ENCODE assay signal across 1 cellular context in the genomic region with DNA sequence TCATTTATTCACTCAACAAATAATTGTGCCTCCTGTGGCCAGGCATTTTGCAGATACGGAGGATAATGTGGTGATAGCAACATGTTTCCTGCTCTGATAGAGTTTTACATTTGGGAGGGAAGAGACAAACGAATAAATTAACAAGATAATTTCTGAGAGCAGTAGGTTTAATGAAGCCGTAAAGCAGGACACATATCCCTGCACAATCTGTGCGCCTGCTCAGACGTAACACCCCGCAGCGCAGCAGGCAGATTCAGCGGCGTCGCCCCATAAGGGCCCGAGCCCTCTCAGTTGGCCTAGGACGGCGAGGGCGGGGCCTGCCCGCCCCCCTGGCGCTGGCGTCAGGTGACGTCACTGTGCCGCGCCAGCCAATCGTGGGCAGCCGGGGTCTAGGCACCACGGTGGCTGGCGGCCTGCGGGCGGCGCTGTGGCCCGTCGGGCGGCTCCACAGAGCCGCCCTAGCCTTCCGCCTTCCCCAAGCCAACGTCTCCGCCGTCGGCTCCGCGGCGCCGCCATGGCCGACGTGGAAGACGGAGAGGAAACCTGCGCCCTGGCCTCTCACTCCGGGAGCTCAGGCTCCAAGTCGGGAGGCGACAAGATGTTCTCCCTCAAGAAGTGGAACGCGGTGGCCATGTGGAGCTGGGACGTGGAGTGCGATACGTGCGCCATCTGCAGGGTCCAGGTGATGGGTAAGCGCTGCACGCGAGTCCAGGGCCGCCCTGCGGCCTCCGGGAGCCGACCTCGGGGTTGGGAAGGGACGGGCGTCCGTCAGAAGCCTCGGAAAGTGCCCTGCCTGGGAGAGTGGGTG.
A peak's percentile ranks its signal among the peaks of the same experiment; 100 is the strongest.
TF ChIP-seq lines count a peak whose summit lies in the region.

A gene (plus strand): TSS at position 471 of the 808 bp plus-strand sequence. CDS start 44 bp downstream, at position 515.

TF ChIP-seq in HepG2, 621 proteins besides CTCF, POLR2A, EP300 and RAD21 (continued from another document and continues in another):
- TF ChIP-seq, protein P1, sequence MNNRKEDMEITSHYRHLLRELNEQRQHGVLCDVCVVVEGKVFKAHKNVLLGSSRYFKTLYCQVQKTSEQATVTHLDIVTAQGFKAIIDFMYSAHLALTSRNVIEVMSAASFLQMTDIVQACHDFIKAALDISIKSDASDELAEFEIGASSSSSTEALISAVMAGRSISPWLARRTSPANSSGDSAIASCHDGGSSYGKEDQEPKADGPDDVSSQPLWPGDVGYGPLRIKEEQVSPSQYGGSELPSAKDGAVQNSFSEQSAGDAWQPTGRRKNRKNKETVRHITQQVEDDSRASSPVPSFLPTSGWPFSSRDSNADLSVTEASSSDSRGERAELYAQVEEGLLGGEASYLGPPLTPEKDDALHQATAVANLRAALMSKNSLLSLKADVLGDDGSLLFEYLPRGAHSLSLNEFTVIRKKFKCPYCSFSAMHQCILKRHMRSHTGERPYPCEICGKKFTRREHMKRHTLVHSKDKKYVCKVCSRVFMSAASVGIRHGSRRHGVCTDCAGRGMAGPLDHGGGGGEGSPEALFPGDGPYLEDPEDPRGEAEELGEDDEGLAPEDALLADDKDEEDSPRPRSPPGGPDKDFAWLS (CRISPR knock-in tag; IDR thresholded peaks at IDR 0.05; ENCODE audit: borderline replicate concordance), result no peak
- TF ChIP-seq MED13 (CRISPR knock-in tag; IDR thresholded peaks at IDR 0.05) (0 out of 2 replicates have a peak, but pooled peaks have one; percentile 49), NR2F6 (IDR thresholded peaks at IDR 0.05) (no peak), NR2F6 (CRISPR knock-in tag; IDR thresholded peaks at IDR 0.05) (peak; percentile 2; the same call in 1 of the 2 replicates), SMAD3 (CRISPR knock-in tag; IDR thresholded peaks at IDR 0.05) (no peak), ZBTB21 (CRISPR knock-in tag; IDR thresholded peaks at IDR 0.05) (peak; percentile 88), PITX1 (CRISPR knock-in tag; IDR thresholded peaks at IDR 0.05) (0 out of 2 replicates have a peak, but pooled peaks have one; percentile 12), ZKSCAN1 (IDR thresholded peaks at IDR 0.05; ENCODE audit: low read length) (no peak), SRSF1 (optimal IDR thresholded peaks at IDR 0.05; ENCODE audit: low read depth, low read length) (peak; percentile 68), NCOA1 (CRISPR knock-in tag; IDR thresholded peaks at IDR 0.05) (no peak), FOSL1 (CRISPR knock-in tag; IDR thresholded peaks at IDR 0.05; ENCODE audit: borderline replicate concordance) (no peak), ARHGAP35 (CRISPR knock-in tag; IDR thresholded peaks at IDR 0.05; ENCODE audit: borderline replicate concordance) (no peak; the same call in 1 of the 2 replicates), CHD2 (IDR thresholded peaks at IDR 0.05; ENCODE audit: low read depth, low read length) (no peak), RBFOX2 (IDR thresholded peaks at IDR 0.05; ENCODE audit: low read depth, low read length) (peak; percentile 96), CBX1 (IDR thresholded peaks at IDR 0.05; ENCODE audit: low read depth) (peak; percentile 59), GABPA (IDR thresholded peaks at IDR 0.05; ENCODE audit: low read depth, low read length) (no peak), GABPA (CRISPR knock-in tag; IDR thresholded peaks at IDR 0.05; ENCODE audit: low read depth) (no peak), ZNF3 (CRISPR knock-in tag; IDR thresholded peaks at IDR 0.05) (peak; percentile 98), ZNF331 (CRISPR knock-in tag; IDR thresholded peaks at IDR 0.05) (peak; percentile 68), GATAD1 (CRISPR knock-in tag; IDR thresholded peaks at IDR 0.05) (peak; percentile 88), CBX5 (CRISPR knock-in tag; IDR thresholded peaks at IDR 0.05; ENCODE audit: borderline replicate concordance) (peak; percentile 40; the same call in 1 of the 2 replicates), TSC22D2 (CRISPR knock-in tag; IDR thresholded peaks at IDR 0.05; ENCODE audit: borderline replicate concordance) (peak; percentile 75; the same call in 1 of the 2 replicates), REL (CRISPR knock-in tag; conservative IDR thresholded peaks at IDR 0.05) (no peak), SMARCC2 (IDR thresholded peaks at IDR 0.05) (no peak), STAG1 (CRISPR knock-in tag; IDR thresholded peaks at IDR 0.05) (peak; percentile 70), GLI4 (CRISPR knock-in tag; IDR thresholded peaks at IDR 0.05; ENCODE audit: borderline replicate concordance) (0 out of 2 replicates have a peak, but pooled peaks have one; percentile 61), PHF21A (CRISPR knock-in tag; IDR thresholded peaks at IDR 0.05) (peak; percentile 88), ZNF556 (CRISPR knock-in tag; IDR thresholded peaks at IDR 0.05; ENCODE audit: borderline replicate concordance) (peak; percentile 79; the same call in 1 of the 2 replicates), ZNF781 (CRISPR knock-in tag; IDR thresholded peaks at IDR 0.05; ENCODE audit: borderline replicate concordance, not compliant biosample characterization) (peak; percentile 18), CHD4 (IDR thresholded peaks at IDR 0.05; ENCODE audit: borderline replicate concordance, low read length) (no peak), ZNF101 (CRISPR knock-in tag; IDR thresholded peaks at IDR 0.05; ENCODE audit: borderline replicate concordance, low read depth) (no peak), ZNF264 (CRISPR knock-in tag; IDR thresholded peaks at IDR 0.05) (0 out of 2 replicates have a peak, but pooled peaks have one; percentile 69), GATA4 (IDR thresholded peaks at IDR 0.05; ENCODE audit: borderline replicate concordance, low read depth) (no peak; the same call in 1 of the 2 replicates), ZNF878 (CRISPR knock-in tag; IDR thresholded peaks at IDR 0.05) (no peak), ZNF235 (CRISPR knock-in tag; IDR thresholded peaks at IDR 0.05; ENCODE audit: borderline replicate concordance) (peak; percentile 55; the same call in 1 of the 2 replicates), ELF1 (CRISPR knock-in tag; IDR thresholded peaks at IDR 0.05) (no peak), ZSCAN21 (CRISPR knock-in tag; IDR thresholded peaks at IDR 0.05; ENCODE audit: borderline replicate concordance) (0 out of 2 replicates have a peak, but pooled peaks have one; percentile 37), KAT2B (IDR thresholded peaks at IDR 0.05; ENCODE audit: borderline replicate concordance, low read depth, low read length) (no peak), ZMYM2 (CRISPR knock-in tag; IDR thresholded peaks at IDR 0.05) (no peak; the same call in 1 of the 2 replicates), ZNF570 (CRISPR knock-in tag; IDR thresholded peaks at IDR 0.05; ENCODE audit: borderline replicate concordance) (no peak), ZNF605 (CRISPR knock-in tag; IDR thresholded peaks at IDR 0.05) (no peak), ZNF720 (CRISPR knock-in tag; IDR thresholded peaks at IDR 0.05) (no peak)
- TF ChIP-seq, protein P2, sequence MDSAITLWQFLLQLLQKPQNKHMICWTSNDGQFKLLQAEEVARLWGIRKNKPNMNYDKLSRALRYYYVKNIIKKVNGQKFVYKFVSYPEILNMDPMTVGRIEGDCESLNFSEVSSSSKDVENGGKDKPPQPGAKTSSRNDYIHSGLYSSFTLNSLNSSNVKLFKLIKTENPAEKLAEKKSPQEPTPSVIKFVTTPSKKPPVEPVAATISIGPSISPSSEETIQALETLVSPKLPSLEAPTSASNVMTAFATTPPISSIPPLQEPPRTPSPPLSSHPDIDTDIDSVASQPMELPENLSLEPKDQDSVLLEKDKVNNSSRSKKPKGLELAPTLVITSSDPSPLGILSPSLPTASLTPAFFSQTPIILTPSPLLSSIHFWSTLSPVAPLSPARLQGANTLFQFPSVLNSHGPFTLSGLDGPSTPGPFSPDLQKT (CRISPR knock-in tag; IDR thresholded peaks at IDR 0.05; ENCODE audit: borderline replicate concordance), result no peak
- TF ChIP-seq, protein P3, sequence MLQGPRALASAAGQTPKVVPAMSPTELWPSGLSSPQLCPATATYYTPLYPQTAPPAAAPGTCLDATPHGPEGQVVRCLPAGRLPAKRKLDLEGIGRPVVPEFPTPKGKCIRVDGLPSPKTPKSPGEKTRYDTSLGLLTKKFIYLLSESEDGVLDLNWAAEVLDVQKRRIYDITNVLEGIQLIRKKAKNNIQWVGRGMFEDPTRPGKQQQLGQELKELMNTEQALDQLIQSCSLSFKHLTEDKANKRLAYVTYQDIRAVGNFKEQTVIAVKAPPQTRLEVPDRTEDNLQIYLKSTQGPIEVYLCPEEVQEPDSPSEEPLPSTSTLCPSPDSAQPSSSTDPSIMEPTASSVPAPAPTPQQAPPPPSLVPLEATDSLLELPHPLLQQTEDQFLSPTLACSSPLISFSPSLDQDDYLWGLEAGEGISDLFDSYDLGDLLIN (CRISPR knock-in tag; IDR thresholded peaks at IDR 0.05; ENCODE audit: borderline replicate concordance), result no peak
- TF ChIP-seq, protein P4, sequence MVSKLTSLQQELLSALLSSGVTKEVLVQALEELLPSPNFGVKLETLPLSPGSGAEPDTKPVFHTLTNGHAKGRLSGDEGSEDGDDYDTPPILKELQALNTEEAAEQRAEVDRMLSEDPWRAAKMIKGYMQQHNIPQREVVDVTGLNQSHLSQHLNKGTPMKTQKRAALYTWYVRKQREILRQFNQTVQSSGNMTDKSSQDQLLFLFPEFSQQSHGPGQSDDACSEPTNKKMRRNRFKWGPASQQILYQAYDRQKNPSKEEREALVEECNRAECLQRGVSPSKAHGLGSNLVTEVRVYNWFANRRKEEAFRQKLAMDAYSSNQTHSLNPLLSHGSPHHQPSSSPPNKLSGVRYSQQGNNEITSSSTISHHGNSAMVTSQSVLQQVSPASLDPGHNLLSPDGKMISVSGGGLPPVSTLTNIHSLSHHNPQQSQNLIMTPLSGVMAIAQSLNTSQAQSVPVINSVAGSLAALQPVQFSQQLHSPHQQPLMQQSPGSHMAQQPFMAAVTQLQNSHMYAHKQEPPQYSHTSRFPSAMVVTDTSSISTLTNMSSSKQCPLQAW (CRISPR knock-in tag; IDR thresholded peaks at IDR 0.05), result peak; percentile 18; the same call in 1 of the 2 replicates
- TF ChIP-seq, protein P5, sequence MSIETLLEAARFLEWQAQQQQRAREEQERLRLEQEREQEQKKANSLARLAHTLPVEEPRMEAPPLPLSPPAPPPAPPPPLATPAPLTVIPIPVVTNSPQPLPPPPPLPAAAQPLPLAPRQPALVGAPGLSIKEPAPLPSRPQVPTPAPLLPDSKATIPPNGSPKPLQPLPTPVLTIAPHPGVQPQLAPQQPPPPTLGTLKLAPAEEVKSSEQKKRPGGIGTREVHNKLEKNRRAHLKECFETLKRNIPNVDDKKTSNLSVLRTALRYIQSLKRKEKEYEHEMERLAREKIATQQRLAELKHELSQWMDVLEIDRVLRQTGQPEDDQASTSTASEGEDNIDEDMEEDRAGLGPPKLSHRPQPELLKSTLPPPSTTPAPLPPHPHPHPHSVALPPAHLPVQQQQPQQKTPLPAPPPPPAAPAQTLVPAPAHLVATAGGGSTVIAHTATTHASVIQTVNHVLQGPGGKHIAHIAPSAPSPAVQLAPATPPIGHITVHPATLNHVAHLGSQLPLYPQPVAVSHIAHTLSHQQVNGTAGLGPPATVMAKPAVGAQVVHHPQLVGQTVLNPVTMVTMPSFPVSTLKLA (IDR thresholded peaks at IDR 0.05), result no peak
- TF ChIP-seq, protein P6, sequence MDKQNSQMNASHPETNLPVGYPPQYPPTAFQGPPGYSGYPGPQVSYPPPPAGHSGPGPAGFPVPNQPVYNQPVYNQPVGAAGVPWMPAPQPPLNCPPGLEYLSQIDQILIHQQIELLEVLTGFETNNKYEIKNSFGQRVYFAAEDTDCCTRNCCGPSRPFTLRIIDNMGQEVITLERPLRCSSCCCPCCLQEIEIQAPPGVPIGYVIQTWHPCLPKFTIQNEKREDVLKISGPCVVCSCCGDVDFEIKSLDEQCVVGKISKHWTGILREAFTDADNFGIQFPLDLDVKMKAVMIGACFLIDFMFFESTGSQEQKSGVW (CRISPR knock-in tag; IDR thresholded peaks at IDR 0.05; ENCODE audit: borderline replicate concordance), result no peak
- TF ChIP-seq, protein P7, sequence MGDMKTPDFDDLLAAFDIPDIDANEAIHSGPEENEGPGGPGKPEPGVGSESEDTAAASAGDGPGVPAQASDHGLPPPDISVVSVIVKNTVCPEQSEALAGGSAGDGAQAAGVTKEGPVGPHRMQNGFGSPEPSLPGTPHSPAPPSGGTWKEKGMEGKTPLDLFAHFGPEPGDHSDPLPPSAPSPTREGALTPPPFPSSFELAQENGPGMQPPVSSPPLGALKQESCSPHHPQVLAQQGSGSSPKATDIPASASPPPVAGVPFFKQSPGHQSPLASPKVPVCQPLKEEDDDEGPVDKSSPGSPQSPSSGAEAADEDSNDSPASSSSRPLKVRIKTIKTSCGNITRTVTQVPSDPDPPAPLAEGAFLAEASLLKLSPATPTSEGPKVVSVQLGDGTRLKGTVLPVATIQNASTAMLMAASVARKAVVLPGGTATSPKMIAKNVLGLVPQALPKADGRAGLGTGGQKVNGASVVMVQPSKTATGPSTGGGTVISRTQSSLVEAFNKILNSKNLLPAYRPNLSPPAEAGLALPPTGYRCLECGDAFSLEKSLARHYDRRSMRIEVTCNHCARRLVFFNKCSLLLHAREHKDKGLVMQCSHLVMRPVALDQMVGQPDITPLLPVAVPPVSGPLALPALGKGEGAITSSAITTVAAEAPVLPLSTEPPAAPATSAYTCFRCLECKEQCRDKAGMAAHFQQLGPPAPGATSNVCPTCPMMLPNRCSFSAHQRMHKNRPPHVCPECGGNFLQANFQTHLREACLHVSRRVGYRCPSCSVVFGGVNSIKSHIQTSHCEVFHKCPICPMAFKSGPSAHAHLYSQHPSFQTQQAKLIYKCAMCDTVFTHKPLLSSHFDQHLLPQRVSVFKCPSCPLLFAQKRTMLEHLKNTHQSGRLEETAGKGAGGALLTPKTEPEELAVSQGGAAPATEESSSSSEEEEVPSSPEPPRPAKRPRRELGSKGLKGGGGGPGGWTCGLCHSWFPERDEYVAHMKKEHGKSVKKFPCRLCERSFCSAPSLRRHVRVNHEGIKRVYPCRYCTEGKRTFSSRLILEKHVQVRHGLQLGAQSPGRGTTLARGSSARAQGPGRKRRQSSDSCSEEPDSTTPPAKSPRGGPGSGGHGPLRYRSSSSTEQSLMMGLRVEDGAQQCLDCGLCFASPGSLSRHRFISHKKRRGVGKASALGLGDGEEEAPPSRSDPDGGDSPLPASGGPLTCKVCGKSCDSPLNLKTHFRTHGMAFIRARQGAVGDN (CRISPR knock-in tag; IDR thresholded peaks at IDR 0.05), result peak; percentile 93
- TF ChIP-seq, protein P8, sequence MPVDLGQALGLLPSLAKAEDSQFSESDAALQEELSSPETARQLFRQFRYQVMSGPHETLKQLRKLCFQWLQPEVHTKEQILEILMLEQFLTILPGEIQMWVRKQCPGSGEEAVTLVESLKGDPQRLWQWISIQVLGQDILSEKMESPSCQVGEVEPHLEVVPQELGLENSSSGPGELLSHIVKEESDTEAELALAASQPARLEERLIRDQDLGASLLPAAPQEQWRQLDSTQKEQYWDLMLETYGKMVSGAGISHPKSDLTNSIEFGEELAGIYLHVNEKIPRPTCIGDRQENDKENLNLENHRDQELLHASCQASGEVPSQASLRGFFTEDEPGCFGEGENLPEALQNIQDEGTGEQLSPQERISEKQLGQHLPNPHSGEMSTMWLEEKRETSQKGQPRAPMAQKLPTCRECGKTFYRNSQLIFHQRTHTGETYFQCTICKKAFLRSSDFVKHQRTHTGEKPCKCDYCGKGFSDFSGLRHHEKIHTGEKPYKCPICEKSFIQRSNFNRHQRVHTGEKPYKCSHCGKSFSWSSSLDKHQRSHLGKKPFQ (CRISPR knock-in tag; IDR thresholded peaks at IDR 0.05; ENCODE audit: insufficient replicate concordance), result no peak
